Comparison of ENCODE assay signal across 9 cellular contexts in the genomic region with DNA sequence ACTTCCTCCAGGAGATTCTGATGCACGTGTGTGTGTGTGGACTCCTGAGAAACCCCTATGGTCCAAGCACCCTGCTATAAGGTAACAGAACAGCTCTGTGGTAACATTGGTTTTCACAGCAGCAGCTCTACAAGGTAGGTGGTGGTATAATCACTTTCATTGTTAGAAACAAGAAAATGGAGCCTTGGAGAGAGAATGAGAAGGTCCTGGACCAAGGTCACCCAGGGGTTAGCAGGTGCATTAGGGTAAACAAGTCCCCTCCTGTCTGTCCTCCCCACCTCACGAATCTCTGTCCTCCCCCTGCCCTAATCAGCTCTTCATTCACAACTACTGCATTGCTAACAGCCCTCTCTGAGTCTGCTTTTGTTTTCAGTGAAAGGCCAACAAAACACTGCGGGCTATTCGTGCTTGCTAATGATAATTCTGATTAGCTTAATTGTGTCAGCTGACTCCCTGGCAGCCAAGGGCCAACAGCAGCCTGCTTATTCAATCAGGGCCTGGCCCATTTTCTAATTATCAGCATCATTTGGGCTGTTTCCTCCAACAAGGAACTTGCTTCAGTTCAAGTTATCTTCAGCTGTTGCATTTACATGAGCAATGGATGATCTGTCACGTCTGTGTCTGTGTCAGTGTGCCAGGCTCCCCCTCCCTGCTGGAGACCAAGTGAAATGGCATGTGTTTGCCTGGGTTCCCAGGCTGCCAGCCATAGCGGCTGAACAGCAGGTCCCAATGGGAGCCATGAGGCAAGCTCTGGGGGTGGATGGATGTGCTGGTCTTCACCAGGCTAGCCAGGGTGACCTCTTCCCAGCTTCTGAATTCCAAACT. TPM values are rescaled to one million over a fixed set of nuclear protein-coding genes. Genes with fewer than 3 reads are reported as not detected.
A peak's percentile ranks its signal among the peaks of the same experiment; 100 is the strongest.
DNase-seq lines count a peak whose midpoint lies in the region; ATAC-seq and TF ChIP-seq lines count a peak whose summit lies in the region.
"Had no signal": no experiment of that assay in that cellular context is flagged by ENCODE, and none has a peak within 500 bp of the region (broad histone marks: within the 10 kb centered on the region; RNA-seq: fewer than 3 reads in every experiment).

No MANE protein-coding gene starts in this region.

- no peak overlapping the region for H3K4me3 ChIP-seq in spleen

- H3K36me3 Mint-ChIP-seq in chondrocyte (ENCODE audit: low read depth): peaks cover under 1% of the 10 kb centered on the region
- H3K36me3 Mint-ChIP-seq: immature natural killer cell had no signal

- H3K27me3 ChIP-seq in spleen (replicated peaks in 1 of 7): no peaks in the 10 kb centered on the region

- peaks cover 52% of the 10 kb centered on the region for H3K4me1 Mint-ChIP-seq in chondrocyte (ENCODE audit: low read depth)

- no peaks in the 10 kb centered on the region for H3K27me3 Mint-ChIP-seq in chondrocyte (ENCODE audit: low read depth)

- H3K4me3 Mint-ChIP-seq in chondrocyte (ENCODE audit: unreplicated experiment): no peak overlapping the region
- H3K4me3 Mint-ChIP-seq: immature natural killer cell had no signal

- no peak for TF ChIP-seq POLR2A in spleen (IDR thresholded peaks at IDR 0.05)

- H3K36me3 ChIP-seq in spleen: peaks cover 0 to 15% (median 0%) of the 10 kb centered on the region in 6 donors

- peak; percentile 86 for ATAC-seq in GM19328 (IDR thresholded peaks at IDR 0.05; ENCODE audit: unreplicated experiment)
- peak; percentile 86 for ATAC-seq in HG03159 (IDR thresholded peaks at IDR 0.05; ENCODE audit: unreplicated experiment)
- no peak for ATAC-seq in left lobe of liver

- peak overlapping the region in 6 of 8 donors; percentile 17 to 63 (median 43) for H3K27ac ChIP-seq in spleen

- TF ChIP-seq CTCF in chondrocyte (IDR thresholded peaks at IDR 0.05) (peak; percentile 33), spleen (IDR thresholded peaks at IDR 0.05 in 8 of 11, conservative IDR thresholded peaks at IDR 0.05 in 3 of 11) (peak in 4 of 11 experiments; percentile 5 to 15 (median 10))

- intact Hi-C loops in spleen (cut with DNase I; ENCODE audit: low total_unique reads): no loop called here

- no peaks in the 10 kb centered on the region for H3K9me3 ChIP-seq in spleen

- 50 to 76% (median 67%) methylated on average over 5 to 6 of the region's 6 CpGs for WGBS in spleen, 5 donors

- DNase-seq in AG20443 (ENCODE audit: low spot score) (peak; percentile 16), chondrocyte (ENCODE audit: low spot score) (no peak), spleen (peak; percentile 76), NCI-H187 treated with DMSO at 0.1 percent for 48 hours (lab: John Stamatoyannopoulos, UW) (no peak), left lobe of liver (ENCODE audit: low spot score) (no peak), NCI-H1048 (lab: John Stamatoyannopoulos, UW) (no peak)

- H3K27ac Mint-ChIP-seq in chondrocyte (ENCODE audit: unreplicated experiment): peak overlapping the region; percentile 87
- H3K27ac Mint-ChIP-seq: immature natural killer cell had no signal

- no peaks in the 10 kb centered on the region for H3K9me3 Mint-ChIP-seq in chondrocyte (ENCODE audit: low read depth)
- H3K9me3 Mint-ChIP-seq: immature natural killer cell had no signal

- peaks cover 12 to 65% (median 34%) of the 10 kb centered on the region in 6 donors for H3K4me1 ChIP-seq in spleen

RNA-seq across cellular contexts. Expression of a gene that starts 56.7 kb away (rescaled TPM):
- total RNA-seq in chondrocyte (not detected in 3 replicates), spleen (1 to 10 TPM in 1 of 7 donors, under 1 TPM in 1, not detected in 5; 0.56 to 1.3 TPM), left lobe of liver (not detected)
- under 1 TPM; 0.26 to 0.35 (median 0.28) TPM for polyA plus RNA-seq in spleen
- polyA plus RNA-seq: immature natural killer cell had no signal

Comparison
In these comparisons a context has a peak if more than half of its experiments do, and no peak if none do; other contexts are left out.
1. DNase-seq: peak in AG20443 (single experiment) and spleen (single experiment); none in chondrocyte (single experiment), NCI-H187 treated with DMSO at 0.1 percent for 48 hours (single experiment), left lobe of liver (single experiment) and NCI-H1048 (single experiment).